ENCODE assay signal across 1 cellular context in the genomic region with DNA sequence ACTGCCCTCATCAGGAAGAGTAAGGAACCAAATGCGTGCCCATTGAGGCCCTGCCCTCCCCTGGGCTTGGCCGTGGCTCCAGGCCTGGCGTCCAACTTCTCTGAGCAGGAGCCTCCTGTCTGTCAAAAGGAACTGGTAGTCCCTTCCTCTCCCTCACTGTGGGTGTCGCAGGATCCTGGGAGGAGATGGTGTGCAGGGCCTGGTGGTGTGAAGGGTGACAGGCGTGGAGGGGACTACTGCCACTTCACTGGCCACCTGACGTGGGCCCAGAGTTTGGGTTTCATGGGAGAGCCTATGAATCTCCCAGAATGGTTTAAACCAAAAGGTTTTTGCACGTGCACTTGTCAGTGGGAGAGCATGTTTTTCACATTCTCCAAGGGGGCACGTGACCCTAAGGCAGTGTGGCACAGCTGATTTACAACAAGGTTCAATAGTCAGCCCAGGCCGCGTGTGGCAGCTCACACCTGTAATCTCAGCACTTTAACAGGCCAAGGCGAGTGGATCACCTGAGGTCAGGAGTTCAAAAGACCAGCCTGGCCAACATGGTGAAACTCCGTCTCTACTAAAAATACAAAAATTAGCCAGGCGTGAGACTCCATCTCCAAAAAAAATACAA.
TF ChIP-seq lines count a peak whose summit lies in the region.

No MANE protein-coding gene starts in this region.

TF ChIP-seq in K562, 482 proteins besides CTCF, POLR2A, EP300 and RAD21:
- TF ChIP-seq GATA2 (CRISPR knock-in tag; IDR thresholded peaks at IDR 0.05), result 0 out of 2 replicates have a peak, but pooled peaks have one; percentile 4
- no peak for TF ChIP-seq BCOR (IDR thresholded peaks at IDR 0.05)
- TF ChIP-seq BHLHE40 (IDR thresholded peaks at IDR 0.05; ENCODE audit: low read length), result peak; percentile 31; the same call in 1 of the 2 replicates
